In genomic region chr1:59673575-59674467, GRCh38 we compare ENCODE assay signal across 12 cellular contexts.
A peak's percentile ranks its signal among the peaks of the same experiment; 100 is the strongest.
DNase-seq lines count a peak whose midpoint lies in the region; ATAC-seq and TF ChIP-seq lines count a peak whose summit lies in the region.
"Had no signal": no experiment of that assay in that cellular context is flagged by ENCODE, and none has a peak within 500 bp of the region (broad histone marks: within the 10 kb centered on the region; RNA-seq: fewer than 3 reads in every experiment).

No MANE protein-coding gene starts in this region.

- H3K36me3 ChIP-seq in neural progenitor cell: no peaks in the 10 kb centered on the region
- H3K36me3 ChIP-seq in upper lobe of right lung: no peaks in the 10 kb centered on the region

- H3K9ac ChIP-seq in neural progenitor cell: no peak overlapping the region

- H3K79me2 ChIP-seq in neural progenitor cell (ENCODE audit: low read depth): no peaks in the 10 kb centered on the region

- ATAC-seq in esophagus mucosa (peak; percentile 95), upper lobe of right lung (peak; percentile 91)
- ATAC-seq in stimulated activated naive CD8-positive, alpha-beta T cell treated with anti-CD3 and anti-CD28 coated beads, Interleukin-15, amount 100 ng/mL, for 72 hours: no peak

- no peaks in the 10 kb centered on the region for H3K9me3 ChIP-seq in neural progenitor cell (ENCODE audit: low read depth)
- no peaks in the 10 kb centered on the region for H3K9me3 ChIP-seq in upper lobe of right lung
- H3K9me3 ChIP-seq: A549 had no signal

- H3K4me1 ChIP-seq in neural progenitor cell (peaks cover 63% of the 10 kb centered on the region), upper lobe of right lung (peaks cover 51% of the 10 kb centered on the region)

- H4K20me1 ChIP-seq in neural progenitor cell (ENCODE audit: low read depth): no peaks in the 10 kb centered on the region

- TF ChIP-seq CTCF in neural progenitor cell (IDR thresholded peaks at IDR 0.05): no peak
- TF ChIP-seq CTCF in upper lobe of right lung (IDR thresholded peaks at IDR 0.05): no peak

- peaks cover 19% of the 10 kb centered on the region for H3K27me3 Mint-ChIP-seq in neural progenitor cell (ENCODE audit: insufficient read depth, low read depth)
- no peaks in the 10 kb centered on the region for H3K27me3 Mint-ChIP-seq in stimulated activated naive CD8-positive, alpha-beta T cell treated with anti-CD3 and anti-CD28 coated beads, Interleukin-15, amount 100 ng/mL, for 72 hours
- H3K27me3 Mint-ChIP-seq: activated T-cell treated with anti-CD3 and anti-CD28 coated beads, Interleukin-2, amount 50 U/mL, for 24 hours had no signal

- H3K4me3 ChIP-seq in neural progenitor cell (no peak overlapping the region), upper lobe of right lung (peak overlapping the region; percentile 16)
- H3K4me3 ChIP-seq: A549, PC-9 had no signal

- H3K27ac Mint-ChIP-seq in neural progenitor cell: peak overlapping the region; percentile 16
- peak overlapping the region in 1 of 2 donors; percentile 52 for H3K27ac Mint-ChIP-seq in stimulated activated naive CD8-positive, alpha-beta T cell treated with anti-CD3 and anti-CD28 coated beads, Interleukin-15, amount 100 ng/mL, for 72 hours
- H3K27ac Mint-ChIP-seq: activated T-cell treated with anti-CD3 and anti-CD28 coated beads, Interleukin-2, amount 50 U/mL, for 24 hours had no signal

- H3K4me3 Mint-ChIP-seq in neural progenitor cell: no peak overlapping the region
- H3K4me3 Mint-ChIP-seq in stimulated activated naive CD8-positive, alpha-beta T cell treated with anti-CD3 and anti-CD28 coated beads, Interleukin-15, amount 100 ng/mL, for 72 hours: no peak overlapping the region
- H3K4me3 Mint-ChIP-seq: activated T-cell treated with anti-CD3 and anti-CD28 coated beads, Interleukin-2, amount 50 U/mL, for 24 hours; HFFc6 had no signal

- peak; percentile 44 for DNase-seq in NCI-H2029 treated with DMSO at 0.1 percent for 48 hours (lab: John Stamatoyannopoulos, UW)
- no peak for DNase-seq in NCI-H2029 (lab: John Stamatoyannopoulos, UW)
- DNase-seq in neural progenitor cell (ENCODE audit: low spot score): no peak
- DNase-seq in upper lobe of right lung: peak; percentile 89
- no peak for DNase-seq in NOMO-1 treated with DMSO at 0.1 percent for 48 hours (lab: John Stamatoyannopoulos, UW; ENCODE audit: unreplicated experiment)
- no peak for DNase-seq in stimulated activated naive CD8-positive, alpha-beta T cell treated with anti-CD3 and anti-CD28 coated beads, Interleukin-15, amount 100 ng/mL, for 72 hours
- no peak for DNase-seq in NCI-H82 treated with DMSO at 0.1 percent for 48 hours (lab: John Stamatoyannopoulos, UW; ENCODE audit: unreplicated experiment)
- DNase-seq: activated T-cell treated with anti-CD3 and anti-CD28 coated beads, Interleukin-2, amount 50 U/mL, for 24 hours; PC-9 had no signal

- intact Hi-C loops in upper lobe of right lung (cut with DNase I): no loop called here

- no peak overlapping the region for H3K4me2 ChIP-seq in neural progenitor cell
- H3K4me2 ChIP-seq: A549, PC-9 had no signal

- H3K9me3 Mint-ChIP-seq in neural progenitor cell: no peaks in the 10 kb centered on the region
- H3K9me3 Mint-ChIP-seq in stimulated activated naive CD8-positive, alpha-beta T cell treated with anti-CD3 and anti-CD28 coated beads, Interleukin-15, amount 100 ng/mL, for 72 hours: no peaks in the 10 kb centered on the region
- H3K9me3 Mint-ChIP-seq: activated T-cell treated with anti-CD3 and anti-CD28 coated beads, Interleukin-2, amount 50 U/mL, for 24 hours had no signal

- no peaks in the 10 kb centered on the region for H3K36me3 Mint-ChIP-seq in neural progenitor cell

- H2AFZ ChIP-seq in neural progenitor cell (replicated peaks): no peak overlapping the region
- H2AFZ ChIP-seq: PC-9 had no signal

- H3K27me3 ChIP-seq in neural progenitor cell: no peaks in the 10 kb centered on the region
- no peaks in the 10 kb centered on the region for H3K27me3 ChIP-seq in upper lobe of right lung

- H3K4me1 Mint-ChIP-seq in neural progenitor cell: peaks cover 64% of the 10 kb centered on the region
- H3K4me1 Mint-ChIP-seq in stimulated activated naive CD8-positive, alpha-beta T cell treated with anti-CD3 and anti-CD28 coated beads, Interleukin-15, amount 100 ng/mL, for 72 hours: peaks cover 17% of the 10 kb centered on the region

- H3K27ac ChIP-seq in neural progenitor cell: no peak overlapping the region
- H3K27ac ChIP-seq in upper lobe of right lung: peak overlapping the region; percentile 83
- H3K27ac ChIP-seq: PC-9 had no signal

- H3F3A ChIP-seq in neural progenitor cell (ENCODE audit: low read depth): peaks cover 42% of the 10 kb centered on the region

Comparison
In these comparisons a context has a peak if more than half of its experiments do, and no peak if none do; other contexts are left out.
1. DNase-seq: peak in NCI-H2029 treated with DMSO at 0.1 percent for 48 hours (single experiment) and upper lobe of right lung (single experiment); none in NCI-H2029 (single experiment), neural progenitor cell (single experiment), NOMO-1 treated with DMSO at 0.1 percent for 48 hours (single experiment), stimulated activated naive CD8-positive, alpha-beta T cell treated with anti-CD3 and anti-CD28 coated beads, Interleukin-15, amount 100 ng/mL, for 72 hours (0 of 2) and NCI-H82 treated with DMSO at 0.1 percent for 48 hours (single experiment).